In the genomic region with DNA sequence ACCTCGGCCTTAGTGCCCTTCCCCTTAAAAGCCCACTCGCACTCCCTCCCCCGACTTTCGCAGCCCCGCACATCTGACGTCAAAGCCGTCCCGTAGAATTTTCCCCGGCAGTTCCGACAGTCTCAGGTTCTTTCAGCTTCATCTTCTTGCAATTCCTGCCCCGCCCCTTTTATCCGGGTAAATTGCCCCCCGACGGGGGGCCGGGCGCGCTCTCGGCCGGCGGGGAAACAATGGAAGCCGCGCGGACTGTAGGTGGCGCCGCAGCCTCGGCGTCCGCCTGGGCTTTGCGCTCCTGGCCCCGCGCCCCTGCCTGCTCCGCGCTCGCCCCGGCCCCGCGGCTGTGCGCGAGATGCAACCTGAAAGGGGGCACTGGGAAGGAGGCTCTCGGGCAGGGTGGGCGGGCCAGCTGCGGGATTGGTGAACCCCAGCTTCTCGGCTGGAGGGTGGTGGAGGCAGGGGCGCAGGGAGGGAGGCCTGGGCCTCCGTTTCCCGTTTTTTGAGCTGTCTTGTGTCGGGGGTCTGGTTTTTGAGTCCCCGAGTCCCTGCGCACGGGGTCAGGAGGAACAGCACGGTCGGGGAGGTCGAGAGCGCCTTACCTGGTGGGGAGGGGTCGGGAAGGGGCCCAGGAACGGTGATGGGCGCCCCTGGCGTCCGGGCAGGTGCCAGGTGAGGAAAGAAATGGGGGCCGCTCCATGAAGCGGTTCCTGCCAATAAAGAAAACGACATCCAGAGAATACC, we compare ENCODE assay signal across 10 cellular contexts. TPM values are rescaled to one million over a fixed set of nuclear protein-coding genes. Genes with fewer than 3 reads are reported as not detected.
A peak's percentile ranks its signal among the peaks of the same experiment; 100 is the strongest.
DNase-seq lines count a peak whose midpoint lies in the region; ATAC-seq and TF ChIP-seq lines count a peak whose summit lies in the region.
"Had no signal": no experiment of that assay in that cellular context is flagged by ENCODE, and none has a peak within 500 bp of the region (broad histone marks: within the 10 kb centered on the region; RNA-seq: fewer than 3 reads in every experiment).

No MANE protein-coding gene starts in this region.

- H3K4me3 Mint-ChIP-seq in nephron progenitor cell: peak overlapping the region; percentile 80
- H3K4me3 Mint-ChIP-seq: T-helper 1 cell treated with Interleukin-12 subunit alpha and Interleukin-12 subunit beta and Interleukin-4 antibody, amounts not matched to agents 30 μg/mL and 1 μg/mL, for 36 hours had no signal

- H3K9me3 Mint-ChIP-seq in nephron progenitor cell: no peaks in the 10 kb centered on the region
- H3K9me3 Mint-ChIP-seq: T-helper 1 cell treated with Interleukin-12 subunit alpha and Interleukin-12 subunit beta and Interleukin-4 antibody, amounts not matched to agents 30 μg/mL and 1 μg/mL, for 36 hours had no signal

- ATAC-seq in HG02623 (IDR thresholded peaks at IDR 0.05; ENCODE audit: unreplicated experiment) (no peak), GM19324 (IDR thresholded peaks at IDR 0.05; ENCODE audit: low FRiP score, unreplicated experiment) (no peak), GM19395 (IDR thresholded peaks at IDR 0.05; ENCODE audit: unreplicated experiment) (no peak), HG02973 (IDR thresholded peaks at IDR 0.05; ENCODE audit: unreplicated experiment) (no peak)

- H3K4me3 ChIP-seq in GM12864 (ENCODE audit: low read depth, low read length): no peak overlapping the region

- H3K36me3 Mint-ChIP-seq in nephron progenitor cell (ENCODE audit: low read depth): no peaks in the 10 kb centered on the region

- DNase-seq in GM12864 (ENCODE audit: low read depth) (no peak), NCI-H2227 (lab: John Stamatoyannopoulos, UW; ENCODE audit: unreplicated experiment) (peak; percentile 90), dermis blood vessel endothelial cell (peak; percentile 42), nephron progenitor cell (peak; percentile 80)

- H3K27ac Mint-ChIP-seq in nephron progenitor cell: no peak overlapping the region
- H3K27ac Mint-ChIP-seq: T-helper 1 cell treated with Interleukin-12 subunit alpha and Interleukin-12 subunit beta and Interleukin-4 antibody, amounts not matched to agents 30 μg/mL and 1 μg/mL, for 36 hours had no signal

- peaks cover 79% of the 10 kb centered on the region for H3K27me3 Mint-ChIP-seq in nephron progenitor cell (ENCODE audit: low read depth, poor library complexity)

- TF ChIP-seq CTCF in GM12864 (IDR thresholded peaks at IDR 0.05; ENCODE audit: low read depth, low read length, missing control alignments) (peak; percentile 21), nephron progenitor cell (IDR thresholded peaks at IDR 0.05) (peak; percentile 58)

- H3K4me1 Mint-ChIP-seq in nephron progenitor cell: peaks cover 55% of the 10 kb centered on the region

RNA-seq across cellular contexts. Expression of gene FGF19, which starts 0.9 kb away (rescaled TPM):
- total RNA-seq in dermis blood vessel endothelial cell: not detected in 2 replicates
- total RNA-seq: pulmonary artery endothelial cell had no signal

RNA-seq across cellular contexts. Expression of gene LTO1, which starts 29.5 kb away (rescaled TPM):
- 11.9 and 16.0 TPM in 2 replicates for total RNA-seq in dermis blood vessel endothelial cell
